13 cellular contexts compared by ENCODE assay signal in the genomic region with DNA sequence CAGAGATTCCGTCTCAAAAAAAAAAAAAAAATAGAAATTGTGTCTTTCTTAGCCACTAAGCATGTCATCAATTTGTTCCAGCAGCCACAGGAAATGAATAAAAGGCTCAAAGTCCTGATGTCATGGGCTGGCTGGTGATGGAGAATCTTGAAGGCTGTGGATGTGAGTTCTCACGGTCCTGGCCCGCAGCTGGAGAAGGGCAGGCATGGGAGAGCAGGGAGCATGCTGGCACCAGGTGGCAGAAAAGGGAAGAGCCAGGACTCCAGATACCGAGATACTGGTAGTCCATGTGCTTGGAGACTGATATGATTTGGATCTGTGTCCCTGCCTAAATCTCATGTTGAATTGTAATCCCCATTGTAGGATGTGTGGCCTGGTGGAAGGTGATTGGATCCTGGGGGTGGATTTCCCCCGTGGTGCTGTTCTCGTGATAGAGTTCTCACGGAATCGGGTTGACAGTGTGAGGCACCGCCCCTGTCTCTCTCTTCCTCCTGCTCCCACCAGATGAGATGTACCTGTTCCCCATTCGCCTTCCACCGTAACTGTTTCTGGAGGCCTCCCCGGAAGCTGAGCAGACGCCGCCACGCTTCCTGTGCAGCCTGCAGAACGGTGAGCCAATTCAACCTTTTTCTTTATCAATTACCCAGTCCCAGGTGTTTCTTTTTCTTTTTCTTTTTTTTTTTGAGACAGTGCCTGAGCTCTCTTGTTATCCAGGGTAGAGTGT. TPM values are rescaled to one million over a fixed set of nuclear protein-coding genes. Genes with fewer than 3 reads are reported as not detected.
DNase-seq lines count a peak whose midpoint lies in the region; ATAC-seq and TF ChIP-seq lines count a peak whose summit lies in the region.
"Had no signal": no experiment of that assay in that cellular context is flagged by ENCODE, and none has a peak within 500 bp of the region (broad histone marks: within the 10 kb centered on the region; RNA-seq: fewer than 3 reads in every experiment).

No MANE protein-coding gene starts in this region.

- DNase-seq in cardiac septum (ENCODE audit: low spot score) (peak; percentile 69), left cardiac atrium (no peak), T-helper 22 cell (ENCODE audit: low read depth) (peak; percentile 61), chondrocyte (ENCODE audit: low spot score) (peak; percentile 21), T1000 (lab: John Stamatoyannopoulos, UW) (no peak), osteocyte (ENCODE audit: extremely low spot score, unreplicated experiment) (no peak)
- no peak for DNase-seq in stimulated activated effector memory CD8-positive, alpha-beta T cell treated with anti-CD3 and anti-CD28 coated beads, Interleukin-12 subunit alpha, Interleukin-12 subunit beta, amount 100 ng/mL, for 72 hours (ENCODE audit: low spot score in 2 of 2)
- DNase-seq: mesendoderm had no signal

- H3K36me3 Mint-ChIP-seq in chondrocyte (ENCODE audit: low read depth) (no peaks in the 10 kb centered on the region), osteocyte (ENCODE audit: unreplicated experiment) (no peaks in the 10 kb centered on the region)
- no peaks in the 10 kb centered on the region for H3K36me3 Mint-ChIP-seq in stimulated activated effector memory CD8-positive, alpha-beta T cell treated with anti-CD3 and anti-CD28 coated beads, Interleukin-12 subunit alpha, Interleukin-12 subunit beta, amount 100 ng/mL, for 72 hours
- H3K36me3 Mint-ChIP-seq: brain had no signal

- H3K4me1 Mint-ChIP-seq in chondrocyte (ENCODE audit: low read depth) (no peaks in the 10 kb centered on the region), osteocyte (ENCODE audit: unreplicated experiment) (no peaks in the 10 kb centered on the region)
- peaks cover 10% of the 10 kb centered on the region for H3K4me1 Mint-ChIP-seq in stimulated activated effector memory CD8-positive, alpha-beta T cell treated with anti-CD3 and anti-CD28 coated beads, Interleukin-12 subunit alpha, Interleukin-12 subunit beta, amount 100 ng/mL, for 72 hours

- no peak overlapping the region for H3K27ac Mint-ChIP-seq in chondrocyte (ENCODE audit: unreplicated experiment)
- H3K27ac Mint-ChIP-seq in stimulated activated effector memory CD8-positive, alpha-beta T cell treated with anti-CD3 and anti-CD28 coated beads, Interleukin-12 subunit alpha, Interleukin-12 subunit beta, amount 100 ng/mL, for 72 hours = peak overlapping the region; percentile 72
- H3K27ac Mint-ChIP-seq in osteocyte (ENCODE audit: unreplicated experiment) = no peak overlapping the region

- no peaks in the 10 kb centered on the region for H3K9me3 Mint-ChIP-seq in chondrocyte (ENCODE audit: low read depth)
- no peaks in the 10 kb centered on the region for H3K9me3 Mint-ChIP-seq in stimulated activated effector memory CD8-positive, alpha-beta T cell treated with anti-CD3 and anti-CD28 coated beads, Interleukin-12 subunit alpha, Interleukin-12 subunit beta, amount 100 ng/mL, for 72 hours
- H3K9me3 Mint-ChIP-seq in osteocyte (ENCODE audit: unreplicated experiment) = no peaks in the 10 kb centered on the region

- no peak overlapping the region for H3K4me3 Mint-ChIP-seq in chondrocyte (ENCODE audit: unreplicated experiment)
- H3K4me3 Mint-ChIP-seq in stimulated activated effector memory CD8-positive, alpha-beta T cell treated with anti-CD3 and anti-CD28 coated beads, Interleukin-12 subunit alpha, Interleukin-12 subunit beta, amount 100 ng/mL, for 72 hours = peak overlapping the region; percentile 32
- H3K4me3 Mint-ChIP-seq in osteocyte (ENCODE audit: unreplicated experiment) = no peak overlapping the region
- H3K4me3 Mint-ChIP-seq: brain had no signal

- TF ChIP-seq CTCF in chondrocyte (IDR thresholded peaks at IDR 0.05) = peak; percentile 39
- no peak for TF ChIP-seq CTCF in osteocyte (IDR thresholded peaks at IDR 0.05)

- H3K27me3 Mint-ChIP-seq in chondrocyte (ENCODE audit: low read depth) = no peaks in the 10 kb centered on the region
- H3K27me3 Mint-ChIP-seq in osteocyte (ENCODE audit: unreplicated experiment) = peaks cover 9% of the 10 kb centered on the region

- ATAC-seq in left cardiac atrium = no peak
- peak; percentile 40 for ATAC-seq in stimulated activated effector memory CD8-positive, alpha-beta T cell treated with anti-CD3 and anti-CD28 coated beads, Interleukin-12 subunit alpha, Interleukin-12 subunit beta, amount 100 ng/mL, for 72 hours
- ATAC-seq in GM18519 (IDR thresholded peaks at IDR 0.05; ENCODE audit: low FRiP score, unreplicated experiment) = no peak

- intact Hi-C loops in cardiac septum (cut with DNase I) (no loop called here), left cardiac atrium (cut with DNase I) (no loop called here)

RNA-seq across cellular contexts. Expression of a gene that starts 18.1 kb away (rescaled TPM):
- total RNA-seq in cardiac septum = not detected
- not detected for total RNA-seq in left cardiac atrium
- not detected in 3 replicates for total RNA-seq in chondrocyte
- total RNA-seq in osteocyte = not detected in 2 replicates
- total RNA-seq: frontal cortex; smooth muscle cell; T-helper 2 cell treated with Interferon-gamma antibody and Interleukin-4, amounts not matched to agents 100 ng/mL and 5 ng/mL, for 36 hours had no signal

RNA-seq across cellular contexts. Expression of a gene that starts 50.4 kb away (rescaled TPM):
- total RNA-seq in cardiac septum (2.3 TPM), left cardiac atrium (10 to 100 TPM; 12.4 to 13.3 TPM), chondrocyte (1.6 to 8.8 TPM (median 8.2 TPM) in 3 replicates), osteocyte (7.0 and 8.4 TPM in 2 replicates)
- total RNA-seq: T-helper 2 cell treated with Interferon-gamma antibody and Interleukin-4, amounts not matched to agents 100 ng/mL and 5 ng/mL, for 36 hours had no signal

RNA-seq across cellular contexts. Expression of a gene that starts 59.0 kb away (rescaled TPM):
- 12.3 TPM for total RNA-seq in cardiac septum
- 1 to 10 TPM; 8.2 to 9.0 TPM for total RNA-seq in left cardiac atrium
- 17.4 to 21.4 TPM (median 18.1 TPM) in 3 replicates for total RNA-seq in chondrocyte
- total RNA-seq in osteocyte = 29.7 and 30.5 TPM in 2 replicates

RNA-seq across cellular contexts. Expression of a gene that starts 59.1 kb away (rescaled TPM):
- total RNA-seq in cardiac septum (58.0 TPM), left cardiac atrium (10 to 100 TPM; 76.0 to 89.7 TPM), chondrocyte (31.5 to 41.4 TPM (median 36.9 TPM) in 3 replicates), osteocyte (43.8 and 50.3 TPM in 2 replicates)

Comparison
In these comparisons a context has a peak if more than half of its experiments do, and no peak if none do; other contexts are left out.
1. DNase-seq: peak in cardiac septum (single experiment), T-helper 22 cell (single experiment) and chondrocyte (single experiment); none in left cardiac atrium (single experiment), stimulated activated effector memory CD8-positive, alpha-beta T cell treated with anti-CD3 and anti-CD28 coated beads, Interleukin-12 subunit alpha, Interleukin-12 subunit beta, amount 100 ng/mL, for 72 hours (0 of 2), T1000 (single experiment) and osteocyte (single experiment).